Comparison of ENCODE assay signal across 2 cellular contexts in the genomic region with DNA sequence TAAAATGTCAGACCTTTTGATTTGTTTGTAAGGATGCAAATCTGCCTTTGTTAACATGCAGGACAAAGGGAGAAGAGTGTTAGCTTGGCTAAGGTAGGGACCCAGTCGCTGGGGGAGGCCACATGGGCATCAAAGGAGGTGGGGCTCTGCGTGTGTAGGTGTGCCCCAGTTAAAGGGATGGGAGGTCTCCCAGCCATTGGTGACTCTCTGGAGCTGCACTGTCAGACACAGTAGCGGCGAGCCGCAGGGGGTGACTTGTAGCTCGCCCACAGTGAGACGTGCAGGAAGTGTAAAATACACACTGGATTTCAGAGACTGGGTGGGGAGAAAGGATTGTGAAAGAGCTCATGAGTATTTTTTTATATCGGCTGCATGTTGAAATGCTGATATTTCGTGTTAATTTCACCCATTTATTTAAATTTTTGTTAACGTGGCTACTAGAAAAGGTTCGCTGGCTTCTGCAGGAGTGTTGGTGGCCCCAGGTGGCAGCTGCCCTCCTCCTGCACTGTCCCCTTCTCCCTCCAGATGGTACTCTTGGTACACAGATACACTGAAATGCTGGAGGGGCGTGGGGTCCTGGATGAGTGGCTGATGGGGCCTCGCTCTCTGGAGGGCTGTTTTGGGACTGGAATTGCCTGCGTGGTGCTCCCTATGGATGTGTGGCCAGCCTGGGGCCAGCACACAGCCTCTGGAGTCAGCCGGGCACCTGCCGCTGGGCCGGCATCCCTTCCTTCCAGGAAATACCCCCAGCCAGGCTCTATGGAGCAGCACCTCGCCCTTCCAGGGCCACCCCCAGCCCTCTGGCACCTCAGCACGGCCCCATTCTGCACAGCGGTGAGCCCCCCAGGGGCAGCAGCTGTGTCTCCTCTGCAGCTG.
TF ChIP-seq lines count a peak whose summit lies in the region.

No MANE protein-coding gene starts in this region.

TF ChIP-seq in SK-N-SH, 30 proteins besides CTCF, POLR2A, EP300 and RAD21 (continued from another document):
- TF ChIP-seq, protein P1, sequence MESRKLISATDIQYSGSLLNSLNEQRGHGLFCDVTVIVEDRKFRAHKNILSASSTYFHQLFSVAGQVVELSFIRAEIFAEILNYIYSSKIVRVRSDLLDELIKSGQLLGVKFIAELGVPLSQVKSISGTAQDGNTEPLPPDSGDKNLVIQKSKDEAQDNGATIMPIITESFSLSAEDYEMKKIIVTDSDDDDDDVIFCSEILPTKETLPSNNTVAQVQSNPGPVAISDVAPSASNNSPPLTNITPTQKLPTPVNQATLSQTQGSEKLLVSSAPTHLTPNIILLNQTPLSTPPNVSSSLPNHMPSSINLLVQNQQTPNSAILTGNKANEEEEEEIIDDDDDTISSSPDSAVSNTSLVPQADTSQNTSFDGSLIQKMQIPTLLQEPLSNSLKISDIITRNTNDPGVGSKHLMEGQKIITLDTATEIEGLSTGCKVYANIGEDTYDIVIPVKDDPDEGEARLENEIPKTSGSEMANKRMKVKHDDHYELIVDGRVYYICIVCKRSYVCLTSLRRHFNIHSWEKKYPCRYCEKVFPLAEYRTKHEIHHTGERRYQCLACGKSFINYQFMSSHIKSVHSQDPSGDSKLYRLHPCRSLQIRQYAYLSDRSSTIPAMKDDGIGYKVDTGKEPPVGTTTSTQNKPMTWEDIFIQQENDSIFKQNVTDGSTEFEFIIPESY (IDR thresholded peaks at IDR 0.05; ENCODE audit: borderline replicate concordance, low read depth): no peak
- no peak for TF ChIP-seq TAF1 (IDR thresholded peaks at IDR 0.05; ENCODE audit: borderline replicate concordance, low read depth, low read length)
- TF ChIP-seq MXI1 (IDR thresholded peaks at IDR 0.05; ENCODE audit: low read depth, low read length): no peak
- no peak for TF ChIP-seq GABPA (IDR thresholded peaks at IDR 0.05; ENCODE audit: low read depth)
- TF ChIP-seq TCF12 (IDR thresholded peaks at IDR 0.05): no peak
- no peak for TF ChIP-seq POLR2AphosphoS5 (IDR thresholded peaks at IDR 0.05; ENCODE audit: low read depth, low read length)
- TF ChIP-seq GATA2 (CRISPR knock-in tag; IDR thresholded peaks at IDR 0.05): no peak
- TF ChIP-seq RXRA (IDR thresholded peaks at IDR 0.05; ENCODE audit: borderline replicate concordance, low read depth): no peak
- TF ChIP-seq SMC3 (IDR thresholded peaks at IDR 0.05; ENCODE audit: low read depth, low read length): no peak
- TF ChIP-seq NRF1 (IDR thresholded peaks at IDR 0.05; ENCODE audit: low read depth, low read length): no peak

TF ChIP-seq in SK-N-SH treated with all-trans-retinoic acid at 6 μM for 48 hours, 23 proteins besides CTCF, POLR2A, EP300 and RAD21 (continued from another document):
- TF ChIP-seq, protein P2, sequence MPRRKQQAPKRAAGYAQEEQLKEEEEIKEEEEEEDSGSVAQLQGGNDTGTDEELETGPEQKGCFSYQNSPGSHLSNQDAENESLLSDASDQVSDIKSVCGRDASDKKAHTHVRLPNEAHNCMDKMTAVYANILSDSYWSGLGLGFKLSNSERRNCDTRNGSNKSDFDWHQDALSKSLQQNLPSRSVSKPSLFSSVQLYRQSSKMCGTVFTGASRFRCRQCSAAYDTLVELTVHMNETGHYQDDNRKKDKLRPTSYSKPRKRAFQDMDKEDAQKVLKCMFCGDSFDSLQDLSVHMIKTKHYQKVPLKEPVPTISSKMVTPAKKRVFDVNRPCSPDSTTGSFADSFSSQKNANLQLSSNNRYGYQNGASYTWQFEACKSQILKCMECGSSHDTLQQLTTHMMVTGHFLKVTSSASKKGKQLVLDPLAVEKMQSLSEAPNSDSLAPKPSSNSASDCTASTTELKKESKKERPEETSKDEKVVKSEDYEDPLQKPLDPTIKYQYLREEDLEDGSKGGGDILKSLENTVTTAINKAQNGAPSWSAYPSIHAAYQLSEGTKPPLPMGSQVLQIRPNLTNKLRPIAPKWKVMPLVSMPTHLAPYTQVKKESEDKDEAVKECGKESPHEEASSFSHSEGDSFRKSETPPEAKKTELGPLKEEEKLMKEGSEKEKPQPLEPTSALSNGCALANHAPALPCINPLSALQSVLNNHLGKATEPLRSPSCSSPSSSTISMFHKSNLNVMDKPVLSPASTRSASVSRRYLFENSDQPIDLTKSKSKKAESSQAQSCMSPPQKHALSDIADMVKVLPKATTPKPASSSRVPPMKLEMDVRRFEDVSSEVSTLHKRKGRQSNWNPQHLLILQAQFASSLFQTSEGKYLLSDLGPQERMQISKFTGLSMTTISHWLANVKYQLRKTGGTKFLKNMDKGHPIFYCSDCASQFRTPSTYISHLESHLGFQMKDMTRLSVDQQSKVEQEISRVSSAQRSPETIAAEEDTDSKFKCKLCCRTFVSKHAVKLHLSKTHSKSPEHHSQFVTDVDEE (CRISPR knock-in tag; IDR thresholded peaks at IDR 0.05): no peak
- TF ChIP-seq ESRRG (CRISPR knock-in tag; IDR thresholded peaks at IDR 0.05): no peak
TF ChIP-seq in SK-N-SH treated with all-trans-retinoic acid at 6 μM for 48 hours: peak in this region for 0.
